Comparison of ENCODE assay signal across 1 cellular context in genomic region chr9:97573482-97574073, GRCh38.
TF ChIP-seq lines count a peak whose summit lies in the region.

No MANE protein-coding gene starts in this region.

TF ChIP-seq in H1, 55 proteins besides CTCF, POLR2A, EP300 and RAD21 (continued from another document):
- TF ChIP-seq SAP30 (IDR thresholded peaks at IDR 0.05; ENCODE audit: insufficient read depth, insufficient replicate concordance, low read length) (no peak), RXRA (IDR thresholded peaks at IDR 0.05; ENCODE audit: insufficient read depth, low read depth, low read length) (no peak), CHD1 (IDR thresholded peaks at IDR 0.05; ENCODE audit: low read depth, low read length) (no peak), MAX (IDR thresholded peaks at IDR 0.05) (no peak), GABPA (IDR thresholded peaks at IDR 0.05; ENCODE audit: borderline replicate concordance, insufficient read depth, low read length) (no peak), NRF1 (IDR thresholded peaks at IDR 0.05; ENCODE audit: low read depth, low read length) (no peak), E2F6 (IDR thresholded peaks at IDR 0.05) (no peak), BRCA1 (IDR thresholded peaks at IDR 0.05; ENCODE audit: low read depth, low read length) (no peak)
